7 cellular contexts compared by ENCODE assay signal in the genomic region with DNA sequence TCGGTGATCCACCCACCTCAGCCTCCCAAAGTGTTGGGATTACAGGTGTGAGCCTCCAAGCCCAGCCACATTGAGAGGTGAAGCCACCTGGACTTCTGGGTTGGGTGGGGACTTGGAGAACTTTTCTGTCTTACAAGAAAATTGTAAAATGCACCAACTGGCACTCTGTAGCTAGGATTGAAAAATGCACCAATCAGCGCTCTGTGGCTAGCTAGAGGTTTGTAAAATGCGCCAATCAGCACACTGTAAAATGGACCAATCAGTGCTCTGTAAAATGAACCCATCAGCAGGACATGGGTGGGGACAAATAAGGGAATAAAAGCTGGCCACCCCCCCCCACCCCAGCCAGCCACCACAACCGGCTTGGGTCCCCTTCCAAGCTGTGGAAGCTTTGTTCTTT. TPM values are rescaled to one million over a fixed set of nuclear protein-coding genes. Genes with fewer than 3 reads are reported as not detected.
"Had no signal": no experiment of that assay in that cellular context is flagged by ENCODE, and none has a peak within 500 bp of the region (broad histone marks: within the 10 kb centered on the region; RNA-seq: fewer than 3 reads in every experiment).

No MANE protein-coding gene starts in this region.

RNA-seq across cellular contexts. Expression of gene HEYL, which starts 35.8 kb away (rescaled TPM):
- total RNA-seq: activated B cell treated with CpG ODN at 0.5 μM for 24 hours; activated CD4-positive, alpha-beta memory T cell treated with anti-CD3 and anti-CD28 coated beads, Interleukin-2, amount 10 ng/mL, durations not matched to agents 7 days and 5 days; activated CD4-positive, alpha-beta T cell treated with anti-CD3 and anti-CD28 coated beads, Interleukin-2, amount 10 ng/mL, durations not matched to agents 24 days and 14 days; activated CD4-positive, alpha-beta T cell treated with anti-CD3 and anti-CD28 coated beads, Interleukin-2, amount 10 ng/mL, durations not matched to agents 7 days and 5 days; activated CD8-positive, alpha-beta memory T cell treated with anti-CD3 and anti-CD28 coated beads, Interleukin-2, amount 10 ng/mL, durations not matched to agents 7 days and 5 days; activated CD8-positive, alpha-beta T cell treated with anti-CD3 and anti-CD28 coated beads, Interleukin-2, amount 10 ng/mL, durations not matched to agents 7 days and 5 days; T-helper 1 cell treated with Interleukin-12 subunit alpha and Interleukin-12 subunit beta and Interleukin-4 antibody, amounts not matched to agents 30 ng/mL and 1 ng/mL, for 36 hours had no signal
